ENCODE assay signal across 8 cellular contexts in genomic region chr1:165143437-165144065, GRCh38.
A peak's percentile ranks its signal among the peaks of the same experiment; 100 is the strongest.
DNase-seq lines count a peak whose midpoint lies in the region; ATAC-seq and TF ChIP-seq lines count a peak whose summit lies in the region.

No MANE protein-coding gene starts in this region.

- in situ Hi-C loops in astrocyte of the cerebellum (cut with HindIII; ENCODE audit: low sequenced_read_pairs) = no loop called here

- no peaks in the 10 kb centered on the region for H3K36me3 ChIP-seq in neutrophil
- H3K36me3 ChIP-seq in gastroesophageal sphincter = no peaks in the 10 kb centered on the region

- WGBS in gastroesophageal sphincter (ENCODE audit: low coverage in 1 of 2), 2 donors = 30 to 37% methylated on average over 3 to 4 of the region's 4 CpGs

- ATAC-seq in gastroesophageal sphincter = no peak

- H3K4me1 ChIP-seq in neutrophil (ENCODE audit: control insufficient read depth in 1 of 2, insufficient read depth in 1 of 2, low read depth in 1 of 2, low read length in 1 of 2) (no peaks in the 10 kb centered on the region), gastroesophageal sphincter (no peaks in the 10 kb centered on the region)

- TF ChIP-seq CTCF in astrocyte of the cerebellum (IDR thresholded peaks at IDR 0.05; ENCODE audit: low read depth, low read length, missing control alignments) (peak; percentile 63), neutrophil (IDR thresholded peaks at IDR 0.05) (peak; percentile 32), gastroesophageal sphincter (IDR thresholded peaks at IDR 0.05) (peak in 1 of 4 experiments; percentile 53)

- H3K27ac ChIP-seq in neutrophil (no peak overlapping the region), gastroesophageal sphincter (no peak overlapping the region)

- H3K4me3 ChIP-seq in astrocyte of the cerebellum (ENCODE audit: low read depth, low read length) (no peak overlapping the region), neutrophil (ENCODE audit: low read depth in 1 of 2, low read length in 1 of 2) (no peak overlapping the region), gastroesophageal sphincter (no peak overlapping the region)

- DNase-seq in NCI-H2171 treated with DMSO at 0.1 percent for 48 hours (lab: John Stamatoyannopoulos, UW) (peak; percentile 36), NCI-H2171 (lab: John Stamatoyannopoulos, UW) (no peak), NCI-H2029 (lab: John Stamatoyannopoulos, UW) (peak; percentile 32), astrocyte of the cerebellum (ENCODE audit: low read depth) (no peak), NCI-H524 treated with DMSO at 0.1 percent for 48 hours (lab: John Stamatoyannopoulos, UW) (no peak)
- no peak for DNase-seq in central memory CD4-positive, alpha-beta T cell

- no peak for TF ChIP-seq EP300 in gastroesophageal sphincter (IDR thresholded peaks at IDR 0.05)

- H3K9me3 ChIP-seq in neutrophil (no peaks in the 10 kb centered on the region), gastroesophageal sphincter (no peaks in the 10 kb centered on the region)

- TF ChIP-seq POLR2A in gastroesophageal sphincter (IDR thresholded peaks at IDR 0.05) = no peak

- H3K27me3 ChIP-seq in neutrophil (peaks cover 9% of the 10 kb centered on the region), gastroesophageal sphincter (peaks cover 67% of the 10 kb centered on the region)

Comparison
In these comparisons a context has a peak if more than half of its experiments do, and no peak if none do; other contexts are left out.
1. DNase-seq: peak in NCI-H2171 treated with DMSO at 0.1 percent for 48 hours (single experiment) and NCI-H2029 (single experiment); none in NCI-H2171 (single experiment), astrocyte of the cerebellum (single experiment), NCI-H524 treated with DMSO at 0.1 percent for 48 hours (single experiment) and central memory CD4-positive, alpha-beta T cell (single experiment).